In genomic region chr11:47454251-47454650, GRCh38 we compare ENCODE assay signal across 8 cellular contexts. TPM values are rescaled to one million over a fixed set of nuclear protein-coding genes. Genes with fewer than 3 reads are reported as not detected.
DNase-seq lines count a peak whose midpoint lies in the region; ATAC-seq and TF ChIP-seq lines count a peak whose summit lies in the region.
"Not testable (repeated sequence)": the region's sequence is repeated elsewhere in the genome, so short reads cannot be mapped to it uniquely, and the experiment has no call there.

No MANE protein-coding gene starts in this region.

- H3K27me3 Mint-ChIP-seq in activated T-cell treated with anti-CD3 and anti-CD28 coated beads, Interleukin-2, amount 50 U/mL, for 72 hours (ENCODE audit: low read depth) = not testable (repeated sequence)

- not testable (repeated sequence) for H3K4me3 ChIP-seq in esophagus squamous epithelium

- DNase-seq in COLO829 (ENCODE audit: low spot score) (peak; percentile 58), NCI-H1105 (lab: John Stamatoyannopoulos, UW) (peak; percentile 54), SHP77 treated with DMSO at 0.1 percent for 48 hours (lab: John Stamatoyannopoulos, UW) (peak; percentile 46), myocyte (ENCODE audit: low read depth) (peak; percentile 83)
- DNase-seq in activated T-cell treated with anti-CD3 and anti-CD28 coated beads, Interleukin-2, amount 50 U/mL, for 72 hours = peak; percentile 60 to 72
- not testable (repeated sequence) for DNase-seq in esophagus squamous epithelium (lab: John Stamatoyannopoulos, UW)
- peak; percentile 24 to 25 for DNase-seq in stimulated activated CD8-positive, alpha-beta memory T cell treated with anti-CD3 and anti-CD28 coated beads, Interleukin-2, amount 100 ng/mL, for 1 hour (ENCODE audit: low read depth in 2 of 2)

- peak; percentile 86 for ATAC-seq in GM21723 (IDR thresholded peaks at IDR 0.05; ENCODE audit: unreplicated experiment)
- peak; percentile 84 to 90 for ATAC-seq in activated T-cell treated with anti-CD3 and anti-CD28 coated beads, Interleukin-2, amount 50 U/mL, for 72 hours (replicated peaks in 1 of 2)

- TF ChIP-seq POLR2A in esophagus squamous epithelium (IDR thresholded peaks at IDR 0.05) = not testable (repeated sequence)

- H3K36me3 Mint-ChIP-seq in activated T-cell treated with anti-CD3 and anti-CD28 coated beads, Interleukin-2, amount 50 U/mL, for 72 hours (ENCODE audit: insufficient read depth in 2 of 2) = not testable (repeated sequence)

- intact Hi-C loops in esophagus squamous epithelium (cut with DNase I) = loop anchor here (10.0 kb wide), 1 partner anchor 79 kb away; the partner anchor contains the start of gene SPI1

- peak in 5 of 6 experiments; percentile 48 to 76 (median 71) for TF ChIP-seq CTCF in esophagus squamous epithelium (IDR thresholded peaks at IDR 0.05)

- not testable (repeated sequence) for H3K36me3 ChIP-seq in esophagus squamous epithelium

- not testable (repeated sequence) for H3K4me3 Mint-ChIP-seq in activated T-cell treated with anti-CD3 and anti-CD28 coated beads, Interleukin-2, amount 50 U/mL, for 72 hours

- not testable (repeated sequence) for H3K27ac Mint-ChIP-seq in activated T-cell treated with anti-CD3 and anti-CD28 coated beads, Interleukin-2, amount 50 U/mL, for 72 hours

- not testable (repeated sequence) for H3K9me3 Mint-ChIP-seq in activated T-cell treated with anti-CD3 and anti-CD28 coated beads, Interleukin-2, amount 50 U/mL, for 72 hours

- H3K4me1 Mint-ChIP-seq in activated T-cell treated with anti-CD3 and anti-CD28 coated beads, Interleukin-2, amount 50 U/mL, for 72 hours (ENCODE audit: low read depth) = not testable (repeated sequence)

- H3K27ac ChIP-seq in esophagus squamous epithelium = not testable (repeated sequence)

- not testable (repeated sequence) for H3K4me1 ChIP-seq in esophagus squamous epithelium

- not testable (repeated sequence) for H3K27me3 ChIP-seq in esophagus squamous epithelium

- WGBS in esophagus squamous epithelium, 2 donors = 6 to 7% methylated on average over 5 to 6 of the region's 7 CpGs

- not testable (repeated sequence) for H3K9me3 ChIP-seq in esophagus squamous epithelium

RNA-seq across cellular contexts. Expression of gene RAPSN, which starts 5.3 kb away (rescaled TPM):
- total RNA-seq in activated T-cell treated with anti-CD3 and anti-CD28 coated beads, Interleukin-2, amount 50 U/mL, for 72 hours = 1 to 10 TPM in 1 of 2 donors, under 1 TPM in 1; 0.77 to 1.3 TPM
- total RNA-seq in esophagus squamous epithelium (under 1 TPM in 1 of 4 donors, not detected in 3; 0.38 TPM), myocyte (321 and 358 TPM in 2 replicates)
- 191 TPM for polyA plus RNA-seq in myocyte (2012)

RNA-seq across cellular contexts. Expression of gene PSMC3, which starts 28.0 kb away (rescaled TPM):
- 100 to 1,000 TPM; 121 to 149 TPM for total RNA-seq in activated T-cell treated with anti-CD3 and anti-CD28 coated beads, Interleukin-2, amount 50 U/mL, for 72 hours
- total RNA-seq in esophagus squamous epithelium (100 to 1,000 TPM in 3 of 4 donors, 10 to 100 TPM in 1; 72.9 to 134 (median 122) TPM), myocyte (257 and 296 TPM in 2 replicates)
- 272 TPM for polyA plus RNA-seq in myocyte (2012)

RNA-seq across cellular contexts. Expression of gene SLC39A13, which starts 45.9 kb away (rescaled TPM):
- 10 to 100 TPM; 16.2 to 21.0 TPM for total RNA-seq in activated T-cell treated with anti-CD3 and anti-CD28 coated beads, Interleukin-2, amount 50 U/mL, for 72 hours
- total RNA-seq in esophagus squamous epithelium (10 to 100 TPM; 10.9 to 44.3 (median 13.8) TPM), myocyte (124 and 131 TPM in 2 replicates)
- 126 TPM for polyA plus RNA-seq in myocyte (2012)

Comparison
In these comparisons a context has a peak if more than half of its experiments do, and no peak if none do; other contexts are left out.
1. RNA of gene RAPSN, which starts 5.3 kb away (total RNA-seq): 321 to 358 TPM in myocyte; 0.77 to 1.3 TPM in activated T-cell treated with anti-CD3 and anti-CD28 coated beads, Interleukin-2, amount 50 U/mL, for 72 hours and 0.38 TPM in esophagus squamous epithelium; every median in the first group is over 100 times any median in the second.